1 cellular context compared by ENCODE assay signal in genomic region chr3:4977001-4977888, GRCh38.
TF ChIP-seq lines count a peak whose summit lies in the region.

No MANE protein-coding gene starts in this region.

TF ChIP-seq in HEK293, 187 proteins besides CTCF, POLR2A, EP300 and RAD21 (continued from another document and continues in another):
- no peak for TF ChIP-seq PRDM6 (tag by site-specific recombination; IDR thresholded peaks at IDR 0.05)
- no peak for TF ChIP-seq ZNF555 (tag by site-specific recombination; conservative IDR thresholded peaks at IDR 0.05)
- TF ChIP-seq GLI2 (tag by site-specific recombination; IDR thresholded peaks at IDR 0.05; ENCODE audit: borderline replicate concordance, low read depth) = no peak
- peak; percentile 78 for TF ChIP-seq ZNF18 (tag by site-specific recombination; IDR thresholded peaks at IDR 0.05)
- TF ChIP-seq ZNF132 (tag by site-specific recombination; IDR thresholded peaks at IDR 0.05; ENCODE audit: borderline replicate concordance) = no peak
- TF ChIP-seq ZSCAN16 (tag by site-specific recombination; IDR thresholded peaks at IDR 0.05) = no peak
- TF ChIP-seq HOXC10 (CRISPR knock-in tag; IDR thresholded peaks at IDR 0.05) = no peak
- TF ChIP-seq ZNF610 (tag by site-specific recombination; IDR thresholded peaks at IDR 0.05; ENCODE audit: borderline replicate concordance) = no peak
- no peak for TF ChIP-seq SETDB1 (IDR thresholded peaks at IDR 0.05; ENCODE audit: insufficient read length, low read length)
- TF ChIP-seq ZNF596 (tag by site-specific recombination; IDR thresholded peaks at IDR 0.05) = no peak
- no peak for TF ChIP-seq ZNF521 (tag by site-specific recombination; IDR thresholded peaks at IDR 0.05)
- TF ChIP-seq ZNF433 (tag by site-specific recombination; IDR thresholded peaks at IDR 0.05; ENCODE audit: low read depth) = no peak
- no peak for TF ChIP-seq ZNF221 (tag by site-specific recombination; IDR thresholded peaks at IDR 0.05; ENCODE audit: borderline replicate concordance)
- TF ChIP-seq ZFP3 (tag by site-specific recombination; IDR thresholded peaks at IDR 0.05; ENCODE audit: low read depth) = no peak
- TF ChIP-seq ZNF184 (tag by site-specific recombination; IDR thresholded peaks at IDR 0.05) = no peak
- no peak for TF ChIP-seq ZNF677 (tag by site-specific recombination; IDR thresholded peaks at IDR 0.05)
- no peak for TF ChIP-seq AEBP2 (tag by site-specific recombination; IDR thresholded peaks at IDR 0.05; ENCODE audit: borderline replicate concordance)
- no peak for TF ChIP-seq ZNF138 (tag by site-specific recombination; IDR thresholded peaks at IDR 0.05; ENCODE audit: borderline replicate concordance)
- no peak for TF ChIP-seq BCL6B (tag by site-specific recombination; IDR thresholded peaks at IDR 0.05)
- TF ChIP-seq RBAK (tag by site-specific recombination; IDR thresholded peaks at IDR 0.05) = no peak
- 0 out of 2 replicates have a peak, but pooled peaks have one; percentile 10 for TF ChIP-seq ZSCAN30 (tag by site-specific recombination; IDR thresholded peaks at IDR 0.05)
- peak; percentile 7; the same call in 1 of the 2 replicates for TF ChIP-seq ZBTB20 (tag by site-specific recombination; IDR thresholded peaks at IDR 0.05)
- TF ChIP-seq REPIN1 (tag by site-specific recombination; IDR thresholded peaks at IDR 0.05; ENCODE audit: low read depth) = no peak
- peak; percentile 78 for TF ChIP-seq ZNF335 (tag by site-specific recombination; conservative IDR thresholded peaks at IDR 0.05)
- no peak for TF ChIP-seq ZNF544 (tag by site-specific recombination; IDR thresholded peaks at IDR 0.05)
- TF ChIP-seq ZNF211 (tag by site-specific recombination; IDR thresholded peaks at IDR 0.05; ENCODE audit: low read depth) = no peak
- TF ChIP-seq ZNF660 (tag by site-specific recombination; IDR thresholded peaks at IDR 0.05) = no peak
- peak; percentile 69 for TF ChIP-seq ZBTB17 (tag by site-specific recombination; IDR thresholded peaks at IDR 0.05)
- TF ChIP-seq PRDM2 (tag by site-specific recombination; IDR thresholded peaks at IDR 0.05; ENCODE audit: borderline replicate concordance) = no peak
- TF ChIP-seq ZNF175 (tag by site-specific recombination; IDR thresholded peaks at IDR 0.05) = no peak
- no peak for TF ChIP-seq ZNF114 (tag by site-specific recombination; IDR thresholded peaks at IDR 0.05)
- no peak for TF ChIP-seq ZNF302 (tag by site-specific recombination; IDR thresholded peaks at IDR 0.05; ENCODE audit: low read depth)
- no peak for TF ChIP-seq KLF10 (tag by site-specific recombination; IDR thresholded peaks at IDR 0.05)
- no peak for TF ChIP-seq INSM2 (tag by site-specific recombination; IDR thresholded peaks at IDR 0.05)
- no peak for TF ChIP-seq ZNF585B (tag by site-specific recombination; IDR thresholded peaks at IDR 0.05)
- TF ChIP-seq GLI4 (tag by site-specific recombination; IDR thresholded peaks at IDR 0.05) = no peak
- TF ChIP-seq IKZF3 (tag by site-specific recombination; IDR thresholded peaks at IDR 0.05) = no peak
- TF ChIP-seq PRDM10 (tag by site-specific recombination; IDR thresholded peaks at IDR 0.05) = peak; percentile 84
- TF ChIP-seq ZBTB8A (tag by site-specific recombination; IDR thresholded peaks at IDR 0.05) = no peak
- no peak for TF ChIP-seq HOXD13 (CRISPR knock-in tag; IDR thresholded peaks at IDR 0.05; ENCODE audit: borderline replicate concordance)
- no peak for TF ChIP-seq ZNF629 (tag by site-specific recombination; IDR thresholded peaks at IDR 0.05)
- no peak for TF ChIP-seq ZNF76 (tag by site-specific recombination; IDR thresholded peaks at IDR 0.05; ENCODE audit: borderline replicate concordance, low read depth)
- TF ChIP-seq ZNF513 (tag by site-specific recombination; IDR thresholded peaks at IDR 0.05) = no peak
- TF ChIP-seq ZNF560 (tag by site-specific recombination; IDR thresholded peaks at IDR 0.05; ENCODE audit: borderline replicate concordance) = no peak
